ENCODE assay signal across 27 cellular contexts in the genomic region with DNA sequence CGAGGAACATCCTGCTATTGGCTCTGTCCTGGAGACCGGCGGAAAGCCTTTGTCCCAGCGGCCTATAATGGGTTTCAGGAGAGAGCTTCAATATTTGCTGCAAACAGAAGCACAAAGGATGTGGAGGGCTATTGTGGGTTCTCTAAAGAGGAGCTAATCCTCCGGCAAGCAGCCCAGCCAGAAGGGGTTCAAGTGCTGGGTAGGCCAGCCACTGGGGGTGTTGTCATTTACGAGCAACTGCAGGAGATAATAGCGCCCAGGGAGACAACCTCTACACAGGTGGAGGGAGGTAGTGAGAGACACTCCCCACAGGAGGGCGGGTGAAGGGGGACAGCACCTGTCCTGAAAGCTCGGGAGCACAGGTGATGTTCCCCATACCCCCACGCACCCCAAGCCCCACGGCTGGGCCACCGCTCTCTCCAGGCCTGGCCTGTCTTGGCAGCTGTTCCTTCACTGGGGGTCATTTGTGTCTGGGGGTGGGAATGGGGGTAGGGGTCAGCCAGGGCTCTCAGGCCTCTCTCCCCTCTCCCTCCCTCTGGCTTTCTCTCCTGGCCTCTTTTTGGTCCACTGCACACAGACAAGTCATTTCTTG. TPM values are rescaled to one million over a fixed set of nuclear protein-coding genes. Genes with fewer than 3 reads are reported as not detected.
DNase-seq lines count a peak whose midpoint lies in the region; ATAC-seq and TF ChIP-seq lines count a peak whose summit lies in the region.
"Had no signal": no experiment of that assay in that cellular context is flagged by ENCODE, and none has a peak within 500 bp of the region (broad histone marks: within the 10 kb centered on the region; RNA-seq: fewer than 3 reads in every experiment).

No MANE protein-coding gene starts in this region.

- H3K9me3 ChIP-seq in endodermal cell (ENCODE audit: control insufficient read depth, low read length), result no peaks in the 10 kb centered on the region
- H3K9me3 ChIP-seq: vagina had no signal

- H3K4me1 ChIP-seq in endodermal cell (ENCODE audit: control insufficient read depth, insufficient read depth, low read length), result no peaks in the 10 kb centered on the region

- no peaks in the 10 kb centered on the region for H3K36me3 ChIP-seq in endodermal cell (ENCODE audit: control insufficient read depth, insufficient read depth, low read length)
- H3K36me3 ChIP-seq: vagina had no signal

- no peak overlapping the region for H3K27ac ChIP-seq in endodermal cell (ENCODE audit: low read depth, low read length)
- H3K27ac ChIP-seq: vagina had no signal

- H3K36me3 Mint-ChIP-seq in endodermal cell (ENCODE audit: low read depth), result no peaks in the 10 kb centered on the region
- H3K36me3 Mint-ChIP-seq: CD4-positive, alpha-beta memory T cell had no signal

- no peak overlapping the region for H3K4me3 Mint-ChIP-seq in endodermal cell
- H3K4me3 Mint-ChIP-seq: activated CD4-positive, alpha-beta memory T cell treated with anti-CD3 and anti-CD28 coated beads, Interleukin-2, amount 10 ng/mL, durations not matched to agents 7 days and 5 days; activated naive CD8-positive, alpha-beta T cell; activated T-cell treated with anti-CD3 and anti-CD28 coated beads, Interleukin-2, amount 50 U/mL, for 24 hours; CD4-positive, alpha-beta memory T cell; HFFc6; nephron; T-helper 17 cell had no signal

- no peak for ATAC-seq in GM19467 (IDR thresholded peaks at IDR 0.05; ENCODE audit: unreplicated experiment)
- ATAC-seq: PC-3, T-helper 17 cell had no signal

- peak; percentile 30 for TF ChIP-seq CTCF in endodermal cell (conservative IDR thresholded peaks at IDR 0.05)

- no peak overlapping the region for H3K9ac ChIP-seq in endodermal cell (ENCODE audit: extremely low read depth, low read length, poor library complexity, severe bottlenecking)

- WGBS in endodermal cell (ENCODE audit: insufficient coverage in 1 of 2, insufficient read length in 1 of 2), 2 experiments, result 79 to 87% methylated on average over 7 to 9 of the region's 12 CpGs

- no peak overlapping the region for H3K27ac Mint-ChIP-seq in endodermal cell
- H3K27ac Mint-ChIP-seq: activated CD4-positive, alpha-beta memory T cell treated with anti-CD3 and anti-CD28 coated beads, Interleukin-2, amount 10 ng/mL, durations not matched to agents 7 days and 5 days; activated naive CD8-positive, alpha-beta T cell; activated T-cell treated with anti-CD3 and anti-CD28 coated beads, Interleukin-2, amount 50 U/mL, for 24 hours; HFFc6; T-helper 17 cell had no signal

- no peak overlapping the region for H3K4me3 ChIP-seq in endodermal cell (ENCODE audit: low read length)
- H3K4me3 ChIP-seq: smooth muscle cell, vagina had no signal

- DNase-seq in DMS53 treated with DMSO at 0.1 percent for 48 hours (lab: John Stamatoyannopoulos, UW; ENCODE audit: unreplicated experiment), result peak; percentile 98
- peak; percentile 92 for DNase-seq in NCI-H1436 (lab: John Stamatoyannopoulos, UW)
- peak; percentile 92 for DNase-seq in NCI-H2196 treated with DMSO at 0.1 percent for 48 hours (lab: John Stamatoyannopoulos, UW; ENCODE audit: unreplicated experiment)
- no peak for DNase-seq in endodermal cell
- DNase-seq in NK-92 treated with Interleukin-12 subunit alpha and Interleukin-12 subunit beta, amount 100 ng/mL, for 24 hours (lab: John Stamatoyannopoulos, UW), result no peak
- no peak for DNase-seq in stimulated activated naive CD4-positive, alpha-beta T cell (lab: John Stamatoyannopoulos, UW)
- DNase-seq in activated CD4-positive, alpha-beta T cell treated with anti-CD3 and anti-CD28 coated beads for 4 hours, result no peak
- DNase-seq: activated CD4-positive, alpha-beta memory T cell treated with anti-CD3 and anti-CD28 coated beads, Interleukin-2, amount 10 ng/mL, durations not matched to agents 7 days and 5 days; activated T-cell treated with anti-CD3 and anti-CD28 coated beads, Interleukin-2, amount 50 U/mL, for 24 hours; CD4-positive, alpha-beta memory T cell; cortex of kidney; foreskin melanocyte; HFFc6; NCI-H2227 treated with DMSO at 0.1 percent for 48 hours; PC-3; stimulated activated CD4-positive, alpha-beta T cell treated with anti-CD3 and anti-CD28 coated beads, Interleukin-4, amount 100 ng/mL, for 4 hours; T-helper 17 cell had no signal

- no peaks in the 10 kb centered on the region for H3K27me3 ChIP-seq in endodermal cell (ENCODE audit: control insufficient read depth, insufficient read depth, low read length, poor library complexity, severe bottlenecking)
- H3K27me3 ChIP-seq: vagina had no signal

- H3K27me3 Mint-ChIP-seq in endodermal cell (ENCODE audit: insufficient read depth), result peaks cover 2% of the 10 kb centered on the region

- H3K4me1 Mint-ChIP-seq in endodermal cell, result peaks cover 15% of the 10 kb centered on the region
- H3K4me1 Mint-ChIP-seq: CD4-positive, alpha-beta memory T cell had no signal

- H3K9me3 Mint-ChIP-seq in endodermal cell, result no peaks in the 10 kb centered on the region
- H3K9me3 Mint-ChIP-seq: activated CD4-positive, alpha-beta memory T cell treated with anti-CD3 and anti-CD28 coated beads, Interleukin-2, amount 10 ng/mL, durations not matched to agents 7 days and 5 days; activated T-cell treated with anti-CD3 and anti-CD28 coated beads, Interleukin-2, amount 50 U/mL, for 24 hours; CD4-positive, alpha-beta memory T cell; HFFc6; nephron had no signal

RNA-seq across cellular contexts. Expression of gene SLC26A9, which starts 21.9 kb away (rescaled TPM):
- under 1 TPM; 0.22 TPM for total RNA-seq in endodermal cell
- polyA plus RNA-seq in endodermal cell (2013, experiment 1 of 2), result 0.18 TPM
- polyA plus RNA-seq in endodermal cell (2013, experiment 2 of 2), result 0.08 TPM
- total RNA-seq: activated CD4-positive, alpha-beta memory T cell treated with anti-CD3 and anti-CD28 coated beads, Interleukin-2, amount 10 ng/mL, durations not matched to agents 7 days and 5 days; CD4-positive, alpha-beta memory T cell; HFFc6; LHCN-M2; mesenteric fat pad; PC-3; pulmonary artery endothelial cell; smooth muscle cell; subcutaneous adipose tissue; T-helper 17 cell had no signal
- polyA plus RNA-seq: AG04450; CD4-positive, alpha-beta memory T cell; smooth muscle cell had no signal

RNA-seq across cellular contexts. Expression of gene RAB7B, which starts 38.1 kb away (rescaled TPM):
- total RNA-seq in endodermal cell, result not detected
- 1.3 TPM for polyA plus RNA-seq in endodermal cell (2013, experiment 1 of 2)
- polyA plus RNA-seq in endodermal cell (2013, experiment 2 of 2), result 1.2 TPM
- total RNA-seq: activated CD4-positive, alpha-beta memory T cell treated with anti-CD3 and anti-CD28 coated beads, Interleukin-2, amount 10 ng/mL, durations not matched to agents 7 days and 5 days; PC-3 had no signal
- polyA plus RNA-seq: CD4-positive, alpha-beta memory T cell had no signal

RNA-seq across cellular contexts. Expression of gene CTSE, which starts 58.6 kb away (rescaled TPM):
- total RNA-seq in endodermal cell, result under 1 TPM; 0.15 to 0.42 TPM
- polyA plus RNA-seq in endodermal cell (2013, experiment 1 of 2), result 0.39 TPM
- polyA plus RNA-seq in endodermal cell (2013, experiment 2 of 2), result 0.12 TPM
- total RNA-seq: activated CD4-positive, alpha-beta memory T cell treated with anti-CD3 and anti-CD28 coated beads, Interleukin-2, amount 10 ng/mL, durations not matched to agents 7 days and 5 days; CD4-positive, alpha-beta memory T cell; HFFc6; LHCN-M2; smooth muscle cell; subcutaneous adipose tissue; T-helper 17 cell; vagina had no signal
- polyA plus RNA-seq: AG04450; CD4-positive, alpha-beta memory T cell; smooth muscle cell had no signal

Comparison
In these comparisons a context has a peak if more than half of its experiments do, and no peak if none do; other contexts are left out.
1. DNase-seq: peak in DMS53 treated with DMSO at 0.1 percent for 48 hours (single experiment), NCI-H1436 (single experiment) and NCI-H2196 treated with DMSO at 0.1 percent for 48 hours (single experiment); none in endodermal cell (single experiment), NK-92 treated with Interleukin-12 subunit alpha and Interleukin-12 subunit beta, amount 100 ng/mL, for 24 hours (single experiment), stimulated activated naive CD4-positive, alpha-beta T cell (0 of 6) and activated CD4-positive, alpha-beta T cell treated with anti-CD3 and anti-CD28 coated beads for 4 hours (0 of 2).